ENCODE assay signal across 1 cellular context in genomic region chr14:42222924-42223471, GRCh38.
TF ChIP-seq lines count a peak whose summit lies in the region.

No MANE protein-coding gene starts in this region.

TF ChIP-seq in GM12878, 131 proteins besides CTCF, POLR2A, EP300 and RAD21 (continued from another document):
- TF ChIP-seq ZNF592 (IDR thresholded peaks at IDR 0.05): no peak
- TF ChIP-seq ZBTB40 (IDR thresholded peaks at IDR 0.05; ENCODE audit: borderline replicate concordance): no peak
- peak; percentile 75 for TF ChIP-seq MLLT1 (IDR thresholded peaks at IDR 0.05)
- no peak for TF ChIP-seq SKIL (IDR thresholded peaks at IDR 0.05; ENCODE audit: low read depth, poor library complexity, severe bottlenecking)
- TF ChIP-seq ATF2 (IDR thresholded peaks at IDR 0.05; ENCODE audit: low read length): peak; percentile 39; the same call in 1 of the 2 replicates
- TF ChIP-seq WRNIP1 (IDR thresholded peaks at IDR 0.05; ENCODE audit: borderline replicate concordance, low read depth, low read length): no peak
- TF ChIP-seq ZBTB11 (CRISPR knock-in tag; IDR thresholded peaks at IDR 0.05): no peak
- no peak for TF ChIP-seq POLR2AphosphoS5 (IDR thresholded peaks at IDR 0.05; ENCODE audit: low read length)
- TF ChIP-seq TCF7 (IDR thresholded peaks at IDR 0.05; ENCODE audit: borderline replicate concordance): no peak
- 0 out of 2 replicates have a peak, but pooled peaks have one; percentile 51 for TF ChIP-seq CBX5 (IDR thresholded peaks at IDR 0.05; ENCODE audit: low read depth)
- no peak for TF ChIP-seq ASH2L (IDR thresholded peaks at IDR 0.05; ENCODE audit: borderline replicate concordance, low read depth)
- TF ChIP-seq CEBPZ (IDR thresholded peaks at IDR 0.05; ENCODE audit: low read depth, low read length): no peak
- no peak for TF ChIP-seq RB1 (IDR thresholded peaks at IDR 0.05; ENCODE audit: borderline replicate concordance)
- peak; percentile 61; the same call in 1 of the 2 replicates for TF ChIP-seq MEF2A (IDR thresholded peaks at IDR 0.05; ENCODE audit: insufficient read depth, low read depth, low read length)
- no peak for TF ChIP-seq NBN (IDR thresholded peaks at IDR 0.05)
- TF ChIP-seq ZNF207 (IDR thresholded peaks at IDR 0.05; ENCODE audit: borderline replicate concordance): no peak
- TF ChIP-seq STAT1 (conservative IDR thresholded peaks at IDR 0.05): no peak
- TF ChIP-seq GATAD2B (conservative IDR thresholded peaks at IDR 0.05; ENCODE audit: low read depth): no peak
- peak; percentile 56 for TF ChIP-seq MTA2 (IDR thresholded peaks at IDR 0.05; ENCODE audit: low read depth)
- no peak for TF ChIP-seq NRF1 (conservative IDR thresholded peaks at IDR 0.05; ENCODE audit: low read depth, low read length)
- TF ChIP-seq SP1 (IDR thresholded peaks at IDR 0.05; ENCODE audit: low read depth, low read length): no peak
- peak in 1 of 2 experiments; percentile 5; a peak in 1 of 4 replicates for TF ChIP-seq BHLHE40 (IDR thresholded peaks at IDR 0.05; ENCODE audit: borderline replicate concordance in 1 of 2, low read depth in 2 of 2, low read length in 1 of 2)
